ENCODE assay signal across 1 cellular context in the genomic region with DNA sequence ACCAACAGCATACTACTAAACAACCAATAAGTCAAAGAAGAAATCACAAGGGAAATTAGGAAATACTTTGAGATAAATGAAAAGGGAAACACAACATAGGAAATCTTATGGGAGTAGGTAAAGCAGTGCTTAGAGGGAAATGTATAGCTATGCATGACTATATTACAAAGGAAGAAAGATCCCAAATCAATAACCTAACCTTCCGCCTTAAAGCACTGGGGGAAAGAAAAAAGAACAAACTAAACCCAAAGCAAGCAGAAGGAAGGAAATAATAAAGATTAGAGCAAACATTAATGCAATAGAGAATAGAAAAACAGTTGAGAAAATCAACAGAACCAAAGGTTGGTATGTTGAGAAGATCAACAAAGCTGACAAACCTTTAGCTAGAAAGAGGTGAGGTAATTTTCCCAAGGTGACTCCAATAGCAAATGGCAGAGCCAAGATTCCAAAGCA.
TF ChIP-seq lines count a peak whose summit lies in the region.

No MANE protein-coding gene starts in this region.

TF ChIP-seq in HepG2, 621 proteins besides CTCF, POLR2A, EP300 and RAD21 (continued from another document and continues in another):
- TF ChIP-seq JUNB (CRISPR knock-in tag; IDR thresholded peaks at IDR 0.05; ENCODE audit: borderline replicate concordance): no peak
- TF ChIP-seq, protein P1, sequence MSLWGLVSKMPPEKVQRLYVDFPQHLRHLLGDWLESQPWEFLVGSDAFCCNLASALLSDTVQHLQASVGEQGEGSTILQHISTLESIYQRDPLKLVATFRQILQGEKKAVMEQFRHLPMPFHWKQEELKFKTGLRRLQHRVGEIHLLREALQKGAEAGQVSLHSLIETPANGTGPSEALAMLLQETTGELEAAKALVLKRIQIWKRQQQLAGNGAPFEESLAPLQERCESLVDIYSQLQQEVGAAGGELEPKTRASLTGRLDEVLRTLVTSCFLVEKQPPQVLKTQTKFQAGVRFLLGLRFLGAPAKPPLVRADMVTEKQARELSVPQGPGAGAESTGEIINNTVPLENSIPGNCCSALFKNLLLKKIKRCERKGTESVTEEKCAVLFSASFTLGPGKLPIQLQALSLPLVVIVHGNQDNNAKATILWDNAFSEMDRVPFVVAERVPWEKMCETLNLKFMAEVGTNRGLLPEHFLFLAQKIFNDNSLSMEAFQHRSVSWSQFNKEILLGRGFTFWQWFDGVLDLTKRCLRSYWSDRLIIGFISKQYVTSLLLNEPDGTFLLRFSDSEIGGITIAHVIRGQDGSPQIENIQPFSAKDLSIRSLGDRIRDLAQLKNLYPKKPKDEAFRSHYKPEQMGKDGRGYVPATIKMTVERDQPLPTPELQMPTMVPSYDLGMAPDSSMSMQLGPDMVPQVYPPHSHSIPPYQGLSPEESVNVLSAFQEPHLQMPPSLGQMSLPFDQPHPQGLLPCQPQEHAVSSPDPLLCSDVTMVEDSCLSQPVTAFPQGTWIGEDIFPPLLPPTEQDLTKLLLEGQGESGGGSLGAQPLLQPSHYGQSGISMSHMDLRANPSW (CRISPR knock-in tag; IDR thresholded peaks at IDR 0.05; ENCODE audit: borderline replicate concordance): no peak
- TF ChIP-seq, protein P2, sequence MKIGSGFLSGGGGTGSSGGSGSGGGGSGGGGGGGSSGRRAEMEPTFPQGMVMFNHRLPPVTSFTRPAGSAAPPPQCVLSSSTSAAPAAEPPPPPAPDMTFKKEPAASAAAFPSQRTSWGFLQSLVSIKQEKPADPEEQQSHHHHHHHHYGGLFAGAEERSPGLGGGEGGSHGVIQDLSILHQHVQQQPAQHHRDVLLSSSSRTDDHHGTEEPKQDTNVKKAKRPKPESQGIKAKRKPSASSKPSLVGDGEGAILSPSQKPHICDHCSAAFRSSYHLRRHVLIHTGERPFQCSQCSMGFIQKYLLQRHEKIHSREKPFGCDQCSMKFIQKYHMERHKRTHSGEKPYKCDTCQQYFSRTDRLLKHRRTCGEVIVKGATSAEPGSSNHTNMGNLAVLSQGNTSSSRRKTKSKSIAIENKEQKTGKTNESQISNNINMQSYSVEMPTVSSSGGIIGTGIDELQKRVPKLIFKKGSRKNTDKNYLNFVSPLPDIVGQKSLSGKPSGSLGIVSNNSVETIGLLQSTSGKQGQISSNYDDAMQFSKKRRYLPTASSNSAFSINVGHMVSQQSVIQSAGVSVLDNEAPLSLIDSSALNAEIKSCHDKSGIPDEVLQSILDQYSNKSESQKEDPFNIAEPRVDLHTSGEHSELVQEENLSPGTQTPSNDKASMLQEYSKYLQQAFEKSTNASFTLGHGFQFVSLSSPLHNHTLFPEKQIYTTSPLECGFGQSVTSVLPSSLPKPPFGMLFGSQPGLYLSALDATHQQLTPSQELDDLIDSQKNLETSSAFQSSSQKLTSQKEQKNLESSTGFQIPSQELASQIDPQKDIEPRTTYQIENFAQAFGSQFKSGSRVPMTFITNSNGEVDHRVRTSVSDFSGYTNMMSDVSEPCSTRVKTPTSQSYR (CRISPR knock-in tag; IDR thresholded peaks at IDR 0.05; ENCODE audit: borderline replicate concordance): no peak
- TF ChIP-seq ZNF891 (CRISPR knock-in tag; IDR thresholded peaks at IDR 0.05): no peak
- no peak for TF ChIP-seq HDAC2 (CRISPR knock-in tag; IDR thresholded peaks at IDR 0.05)
- TF ChIP-seq ZNF451 (CRISPR knock-in tag; IDR thresholded peaks at IDR 0.05): no peak
- TF ChIP-seq TBX3 (IDR thresholded peaks at IDR 0.05; ENCODE audit: borderline replicate concordance): peak; percentile 72; the same call in 1 of the 2 replicates
- TF ChIP-seq HNF4A (CRISPR knock-in tag; IDR thresholded peaks at IDR 0.05): peak; percentile 66
- no peak for TF ChIP-seq DNMT1 (CRISPR knock-in tag; IDR thresholded peaks at IDR 0.05)
- peak; percentile 70; the same call in 1 of the 2 replicates for TF ChIP-seq SETDB1 (CRISPR knock-in tag; IDR thresholded peaks at IDR 0.05; ENCODE audit: borderline replicate concordance)
- no peak for TF ChIP-seq RFXANK (CRISPR knock-in tag; IDR thresholded peaks at IDR 0.05)
- no peak for TF ChIP-seq PAX8 (CRISPR knock-in tag; IDR thresholded peaks at IDR 0.05; ENCODE audit: borderline replicate concordance)
- no peak for TF ChIP-seq GATAD1 (CRISPR knock-in tag; IDR thresholded peaks at IDR 0.05)
- TF ChIP-seq ZNF235 (CRISPR knock-in tag; IDR thresholded peaks at IDR 0.05; ENCODE audit: borderline replicate concordance): no peak
- TF ChIP-seq, protein P3, sequence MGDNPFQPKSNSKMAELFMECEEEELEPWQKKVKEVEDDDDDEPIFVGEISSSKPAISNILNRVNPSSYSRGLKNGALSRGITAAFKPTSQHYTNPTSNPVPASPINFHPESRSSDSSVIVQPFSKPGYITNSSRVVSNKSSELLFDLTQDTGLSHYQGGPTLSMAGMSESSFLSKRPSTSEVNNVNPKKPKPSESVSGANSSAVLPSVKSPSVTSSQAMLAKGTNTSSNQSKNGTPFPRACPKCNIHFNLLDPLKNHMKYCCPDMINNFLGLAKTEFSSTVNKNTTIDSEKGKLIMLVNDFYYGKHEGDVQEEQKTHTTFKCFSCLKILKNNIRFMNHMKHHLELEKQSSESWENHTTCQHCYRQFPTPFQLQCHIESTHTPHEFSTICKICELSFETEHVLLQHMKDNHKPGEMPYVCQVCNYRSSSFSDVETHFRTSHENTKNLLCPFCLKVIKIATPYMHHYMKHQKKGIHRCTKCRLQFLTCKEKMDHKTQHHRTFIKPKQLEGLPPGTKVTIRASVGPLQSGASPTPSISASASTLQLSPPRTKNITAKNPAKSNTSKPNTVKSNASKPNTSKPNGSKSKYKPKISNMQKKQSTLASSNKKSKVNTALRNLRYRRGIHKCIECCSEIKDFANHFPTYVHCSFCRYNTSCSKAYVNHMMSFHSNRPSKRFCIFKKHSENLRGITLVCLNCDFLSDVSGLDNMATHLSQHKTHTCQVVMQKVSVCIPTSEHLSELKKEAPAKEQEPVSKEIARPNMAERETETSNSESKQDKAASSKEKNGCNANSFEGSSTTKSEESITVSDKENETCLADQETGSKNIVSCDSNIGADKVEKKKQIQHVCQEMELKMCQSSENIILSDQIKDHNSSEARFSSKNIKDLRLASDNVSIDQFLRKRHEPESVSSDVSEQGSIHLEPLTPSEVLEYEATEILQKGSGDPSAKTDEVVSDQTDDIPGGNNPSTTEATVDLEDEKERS (CRISPR knock-in tag; IDR thresholded peaks at IDR 0.05): peak; percentile 96
- TF ChIP-seq FOXA1 (IDR thresholded peaks at IDR 0.05): peak; percentile 69
- peak; percentile 62; the same call in 1 of the 2 replicates for TF ChIP-seq FOXA1 (CRISPR knock-in tag; IDR thresholded peaks at IDR 0.05)
- no peak for TF ChIP-seq SP4 (CRISPR knock-in tag; IDR thresholded peaks at IDR 0.05)
- TF ChIP-seq ZNF761 (CRISPR knock-in tag; conservative IDR thresholded peaks at IDR 0.05): no peak
- TF ChIP-seq SUZ12 (IDR thresholded peaks at IDR 0.05; ENCODE audit: low read depth, low read length): no peak
- TF ChIP-seq, protein P4, sequence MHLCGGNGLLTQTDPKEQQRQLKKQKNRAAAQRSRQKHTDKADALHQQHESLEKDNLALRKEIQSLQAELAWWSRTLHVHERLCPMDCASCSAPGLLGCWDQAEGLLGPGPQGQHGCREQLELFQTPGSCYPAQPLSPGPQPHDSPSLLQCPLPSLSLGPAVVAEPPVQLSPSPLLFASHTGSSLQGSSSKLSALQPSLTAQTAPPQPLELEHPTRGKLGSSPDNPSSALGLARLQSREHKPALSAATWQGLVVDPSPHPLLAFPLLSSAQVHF (CRISPR knock-in tag; IDR thresholded peaks at IDR 0.05): no peak
- no peak for TF ChIP-seq ZC3H4 (CRISPR knock-in tag; IDR thresholded peaks at IDR 0.05; ENCODE audit: borderline replicate concordance)
- no peak for TF ChIP-seq RBM22 (optimal IDR thresholded peaks at IDR 0.05; ENCODE audit: low read length)
- no peak for TF ChIP-seq ZNF878 (CRISPR knock-in tag; IDR thresholded peaks at IDR 0.05)
- TF ChIP-seq ATRX (CRISPR knock-in tag; IDR thresholded peaks at IDR 0.05; ENCODE audit: borderline replicate concordance): no peak
- peak; percentile 62 for TF ChIP-seq FOXA3 (CRISPR knock-in tag; IDR thresholded peaks at IDR 0.05)
- TF ChIP-seq SALL2 (CRISPR knock-in tag; IDR thresholded peaks at IDR 0.05): no peak
- no peak for TF ChIP-seq CBFB (CRISPR knock-in tag; IDR thresholded peaks at IDR 0.05)
- 0 out of 2 replicates have a peak, but pooled peaks have one; percentile 50 for TF ChIP-seq RCOR2 (CRISPR knock-in tag; IDR thresholded peaks at IDR 0.05)
- TF ChIP-seq ZNF234 (CRISPR knock-in tag; conservative IDR thresholded peaks at IDR 0.05): no peak
- no peak for TF ChIP-seq SATB2 (CRISPR knock-in tag; IDR thresholded peaks at IDR 0.05)
- TF ChIP-seq HNF4G (IDR thresholded peaks at IDR 0.05; ENCODE audit: borderline replicate concordance, low read depth, low read length): peak; percentile 33; the same call in 1 of the 2 replicates
- TF ChIP-seq HNF4G (CRISPR knock-in tag; IDR thresholded peaks at IDR 0.05; ENCODE audit: borderline replicate concordance, low read depth): no peak
- TF ChIP-seq ZBTB8A (CRISPR knock-in tag; IDR thresholded peaks at IDR 0.05; ENCODE audit: borderline replicate concordance, low read depth): no peak
- no peak for TF ChIP-seq JUN (CRISPR knock-in tag; IDR thresholded peaks at IDR 0.05)
- 0 out of 2 replicates have a peak, but pooled peaks have one; percentile 43 for TF ChIP-seq ZNF644 (CRISPR knock-in tag; IDR thresholded peaks at IDR 0.05; ENCODE audit: low read depth)
- no peak for TF ChIP-seq ZNF652 (CRISPR knock-in tag; IDR thresholded peaks at IDR 0.05; ENCODE audit: borderline replicate concordance, low read depth)
- no peak for TF ChIP-seq ZNF816 (CRISPR knock-in tag; IDR thresholded peaks at IDR 0.05; ENCODE audit: borderline replicate concordance)
- TF ChIP-seq NFIB (CRISPR knock-in tag; IDR thresholded peaks at IDR 0.05; ENCODE audit: borderline replicate concordance): no peak
- TF ChIP-seq, protein P5, sequence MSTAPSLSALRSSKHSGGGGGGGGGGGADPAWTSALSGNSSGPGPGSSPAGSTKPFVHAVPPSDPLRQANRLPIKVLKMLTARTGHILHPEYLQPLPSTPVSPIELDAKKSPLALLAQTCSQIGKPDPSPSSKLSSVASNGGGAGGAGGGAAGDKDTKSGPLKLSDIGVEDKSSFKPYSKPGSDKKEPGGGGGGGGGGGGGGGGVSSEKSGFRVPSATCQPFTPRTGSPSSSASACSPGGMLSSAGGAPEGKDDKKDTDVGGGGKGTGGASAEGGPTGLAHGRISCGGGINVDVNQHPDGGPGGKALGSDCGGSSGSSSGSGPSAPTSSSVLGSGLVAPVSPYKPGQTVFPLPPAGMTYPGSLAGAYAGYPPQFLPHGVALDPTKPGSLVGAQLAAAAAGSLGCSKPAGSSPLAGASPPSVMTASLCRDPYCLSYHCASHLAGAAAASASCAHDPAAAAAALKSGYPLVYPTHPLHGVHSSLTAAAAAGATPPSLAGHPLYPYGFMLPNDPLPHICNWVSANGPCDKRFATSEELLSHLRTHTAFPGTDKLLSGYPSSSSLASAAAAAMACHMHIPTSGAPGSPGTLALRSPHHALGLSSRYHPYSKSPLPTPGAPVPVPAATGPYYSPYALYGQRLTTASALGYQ (CRISPR knock-in tag; IDR thresholded peaks at IDR 0.05): no peak
- TF ChIP-seq ZFP62 (CRISPR knock-in tag; IDR thresholded peaks at IDR 0.05): no peak
- TF ChIP-seq ZSCAN25 (CRISPR knock-in tag; IDR thresholded peaks at IDR 0.05): no peak
- no peak for TF ChIP-seq MAFK (conservative IDR thresholded peaks at IDR 0.05 in 1 of 2, IDR thresholded peaks at IDR 0.05 in 1 of 2; ENCODE audit: low read length in 2 of 2)
- TF ChIP-seq, protein P6, sequence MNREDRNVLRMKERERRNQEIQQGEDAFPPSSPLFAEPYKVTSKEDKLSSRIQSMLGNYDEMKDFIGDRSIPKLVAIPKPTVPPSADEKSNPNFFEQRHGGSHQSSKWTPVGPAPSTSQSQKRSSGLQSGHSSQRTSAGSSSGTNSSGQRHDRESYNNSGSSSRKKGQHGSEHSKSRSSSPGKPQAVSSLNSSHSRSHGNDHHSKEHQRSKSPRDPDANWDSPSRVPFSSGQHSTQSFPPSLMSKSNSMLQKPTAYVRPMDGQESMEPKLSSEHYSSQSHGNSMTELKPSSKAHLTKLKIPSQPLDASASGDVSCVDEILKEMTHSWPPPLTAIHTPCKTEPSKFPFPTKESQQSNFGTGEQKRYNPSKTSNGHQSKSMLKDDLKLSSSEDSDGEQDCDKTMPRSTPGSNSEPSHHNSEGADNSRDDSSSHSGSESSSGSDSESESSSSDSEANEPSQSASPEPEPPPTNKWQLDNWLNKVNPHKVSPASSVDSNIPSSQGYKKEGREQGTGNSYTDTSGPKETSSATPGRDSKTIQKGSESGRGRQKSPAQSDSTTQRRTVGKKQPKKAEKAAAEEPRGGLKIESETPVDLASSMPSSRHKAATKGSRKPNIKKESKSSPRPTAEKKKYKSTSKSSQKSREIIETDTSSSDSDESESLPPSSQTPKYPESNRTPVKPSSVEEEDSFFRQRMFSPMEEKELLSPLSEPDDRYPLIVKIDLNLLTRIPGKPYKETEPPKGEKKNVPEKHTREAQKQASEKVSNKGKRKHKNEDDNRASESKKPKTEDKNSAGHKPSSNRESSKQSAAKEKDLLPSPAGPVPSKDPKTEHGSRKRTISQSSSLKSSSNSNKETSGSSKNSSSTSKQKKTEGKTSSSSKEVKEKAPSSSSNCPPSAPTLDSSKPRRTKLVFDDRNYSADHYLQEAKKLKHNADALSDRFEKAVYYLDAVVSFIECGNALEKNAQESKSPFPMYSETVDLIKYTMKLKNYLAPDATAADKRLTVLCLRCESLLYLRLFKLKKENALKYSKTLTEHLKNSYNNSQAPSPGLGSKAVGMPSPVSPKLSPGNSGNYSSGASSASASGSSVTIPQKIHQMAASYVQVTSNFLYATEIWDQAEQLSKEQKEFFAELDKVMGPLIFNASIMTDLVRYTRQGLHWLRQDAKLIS (CRISPR knock-in tag; IDR thresholded peaks at IDR 0.05): no peak
- peak; percentile 79; the same call in 1 of the 2 replicates for TF ChIP-seq CHD4 (IDR thresholded peaks at IDR 0.05; ENCODE audit: borderline replicate concordance, low read length)
- TF ChIP-seq, protein P7, sequence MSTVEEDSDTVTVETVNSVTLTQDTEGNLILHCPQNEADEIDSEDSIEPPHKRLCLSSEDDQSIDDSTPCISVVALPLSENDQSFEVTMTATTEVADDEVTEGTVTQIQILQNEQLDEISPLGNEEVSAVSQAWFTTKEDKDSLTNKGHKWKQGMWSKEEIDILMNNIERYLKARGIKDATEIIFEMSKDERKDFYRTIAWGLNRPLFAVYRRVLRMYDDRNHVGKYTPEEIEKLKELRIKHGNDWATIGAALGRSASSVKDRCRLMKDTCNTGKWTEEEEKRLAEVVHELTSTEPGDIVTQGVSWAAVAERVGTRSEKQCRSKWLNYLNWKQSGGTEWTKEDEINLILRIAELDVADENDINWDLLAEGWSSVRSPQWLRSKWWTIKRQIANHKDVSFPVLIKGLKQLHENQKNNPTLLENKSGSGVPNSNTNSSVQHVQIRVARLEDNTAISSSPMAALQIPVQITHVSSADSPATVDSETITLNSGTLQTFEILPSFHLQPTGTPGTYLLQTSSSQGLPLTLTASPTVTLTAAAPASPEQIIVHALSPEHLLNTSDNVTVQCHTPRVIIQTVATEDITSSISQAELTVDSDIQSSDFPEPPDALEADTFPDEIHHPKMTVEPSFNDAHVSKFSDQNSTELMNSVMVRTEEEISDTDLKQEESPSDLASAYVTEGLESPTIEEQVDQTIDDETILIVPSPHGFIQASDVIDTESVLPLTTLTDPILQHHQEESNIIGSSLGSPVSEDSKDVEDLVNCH (CRISPR knock-in tag; IDR thresholded peaks at IDR 0.05): no peak
- peak; percentile 64; the same call in 1 of the 2 replicates for TF ChIP-seq ETV5 (CRISPR knock-in tag; IDR thresholded peaks at IDR 0.05; ENCODE audit: borderline replicate concordance)
- TF ChIP-seq ZSCAN12 (CRISPR knock-in tag; IDR thresholded peaks at IDR 0.05): no peak
- no peak for TF ChIP-seq TP53 (CRISPR knock-in tag; conservative IDR thresholded peaks at IDR 0.05)
- TF ChIP-seq ERF (CRISPR knock-in tag; IDR thresholded peaks at IDR 0.05): no peak
